11 cellular contexts compared by ENCODE assay signal in the genomic region with DNA sequence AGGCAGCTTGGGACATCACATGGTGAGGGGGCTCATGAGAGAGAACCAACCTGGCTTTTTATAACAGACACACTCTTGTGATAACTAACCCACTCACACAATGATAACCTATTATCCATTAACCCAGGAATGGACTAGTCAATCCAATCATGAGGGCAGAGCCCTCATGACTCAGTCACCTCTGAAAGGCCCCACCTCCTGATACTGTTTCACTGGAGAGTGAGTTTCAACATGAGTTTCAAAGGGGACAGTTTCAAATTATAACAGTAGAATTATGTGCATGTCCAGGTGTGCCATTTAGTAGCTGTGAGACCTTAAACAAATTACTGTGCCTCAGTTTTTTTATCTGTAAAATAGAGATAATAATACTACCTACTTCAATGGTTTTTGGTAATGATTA. TPM values are rescaled to one million over a fixed set of nuclear protein-coding genes. Genes with fewer than 3 reads are reported as not detected.
A peak's percentile ranks its signal among the peaks of the same experiment; 100 is the strongest.
DNase-seq lines count a peak whose midpoint lies in the region; ATAC-seq and TF ChIP-seq lines count a peak whose summit lies in the region.
"Had no signal": no experiment of that assay in that cellular context is flagged by ENCODE, and none has a peak within 500 bp of the region (broad histone marks: within the 10 kb centered on the region; RNA-seq: fewer than 3 reads in every experiment).

No MANE protein-coding gene starts in this region.

- H3K9me3 Mint-ChIP-seq in naive thymus-derived CD8-positive, alpha-beta T cell, result no peaks in the 10 kb centered on the region

- POLR2A ChIA-PET in naive thymus-derived CD8-positive, alpha-beta T cell (lab: Charles Lee), result interaction anchor here (0.5 kb wide), 1 partner anchor 194 kb away, joined by 3 read pairs; no protein-coding TSS in a partner anchor

- no peaks in the 10 kb centered on the region for H4K20me1 ChIP-seq in hepatocyte (ENCODE audit: insufficient read depth, poor library complexity, severe bottlenecking)

- H3K27me3 ChIP-seq in hepatocyte, result no peaks in the 10 kb centered on the region

- no peaks in the 10 kb centered on the region for H3K79me2 ChIP-seq in hepatocyte

- H3K9me3 ChIP-seq in hepatocyte (ENCODE audit: low read depth), result no peaks in the 10 kb centered on the region

- H3K27ac Mint-ChIP-seq in naive thymus-derived CD8-positive, alpha-beta T cell, result no peak overlapping the region

- H3K9me2 ChIP-seq in hepatocyte (replicated peaks; ENCODE audit: insufficient read depth), result no peaks in the 10 kb centered on the region

- peak overlapping the region; percentile 73 for H3K27ac ChIP-seq in hepatocyte

- ATAC-seq in GM18517 (IDR thresholded peaks at IDR 0.05; ENCODE audit: unreplicated experiment) (peak; percentile 94), GM21526 (IDR thresholded peaks at IDR 0.05; ENCODE audit: low FRiP score, unreplicated experiment) (peak; percentile 74), HG03457 (IDR thresholded peaks at IDR 0.05; ENCODE audit: unreplicated experiment) (peak; percentile 93)
- ATAC-seq in naive thymus-derived CD8-positive, alpha-beta T cell, result no peak

- H3K4me1 Mint-ChIP-seq in naive thymus-derived CD8-positive, alpha-beta T cell, result peaks cover 0 to 20% (median 3%) of the 10 kb centered on the region in 4 donors

- peaks cover 31% of the 10 kb centered on the region for H3K4me1 ChIP-seq in hepatocyte (ENCODE audit: insufficient read depth)

- no peak for TF ChIP-seq CTCF in hepatocyte (IDR thresholded peaks at IDR 0.05; ENCODE audit: poor library complexity)

- H3K36me3 ChIP-seq in hepatocyte (replicated peaks; ENCODE audit: insufficient read depth, low read depth), result no peaks in the 10 kb centered on the region

- peaks cover 0 to 2% (median 0%) of the 10 kb centered on the region in 5 donors for H3K27me3 Mint-ChIP-seq in naive thymus-derived CD8-positive, alpha-beta T cell

- DNase-seq in hepatocyte (ENCODE audit: low spot score), result peak; percentile 71
- no peak for DNase-seq in ecto neural progenitor cell (ENCODE audit: low spot score)
- DNase-seq in SIG-M5 (lab: John Stamatoyannopoulos, UW), result no peak
- DNase-seq in cortex of kidney (lab: John Stamatoyannopoulos, UW), result no peak
- DNase-seq in naive thymus-derived CD8-positive, alpha-beta T cell, result no peak
- DNase-seq: activated T-cell treated with anti-CD3 and anti-CD28 coated beads, Interleukin-2, amount 50 U/mL, for 48 hours; NCI-H446 treated with DMSO at 0.1 percent for 48 hours had no signal

- no peaks in the 10 kb centered on the region for H3K36me3 Mint-ChIP-seq in naive thymus-derived CD8-positive, alpha-beta T cell

- H3K4me3 Mint-ChIP-seq in naive thymus-derived CD8-positive, alpha-beta T cell, result no peak overlapping the region

- H2AFZ ChIP-seq in hepatocyte, result no peak overlapping the region

- no peak overlapping the region for H3K4me2 ChIP-seq in hepatocyte

- no peak overlapping the region for H3K4me3 ChIP-seq in hepatocyte
- H3K4me3 ChIP-seq: skin epidermis had no signal

RNA-seq across cellular contexts. Expression of gene PPP2R5A, which starts 47.6 kb away (rescaled TPM):
- total RNA-seq in hepatocyte, result 40.2 and 40.5 TPM in 2 replicates
- polyA plus RNA-seq in hepatocyte, result 19.9 and 22.0 TPM in 2 replicates
- 10 to 100 TPM; 47.7 to 49.6 TPM for total RNA-seq in naive thymus-derived CD8-positive, alpha-beta T cell
- polyA plus RNA-seq in naive thymus-derived CD8-positive, alpha-beta T cell, result 10 to 100 TPM; 25.8 to 30.9 (median 27.8) TPM

Comparison
In these comparisons a context has a peak if more than half of its experiments do, and no peak if none do; other contexts are left out.
1. ATAC-seq: peak in GM18517 (single experiment), GM21526 (single experiment) and HG03457 (single experiment); none in naive thymus-derived CD8-positive, alpha-beta T cell (0 of 2).